24 cellular contexts compared by ENCODE assay signal in genomic region chr2:196318517-196319377, GRCh38.
"Had no signal": no experiment of that assay in that cellular context is flagged by ENCODE, and none has a peak within 500 bp of the region (broad histone marks: within the 10 kb centered on the region; RNA-seq: fewer than 3 reads in every experiment).

No MANE protein-coding gene starts in this region.

- H3K27me3 Mint-ChIP-seq: activated B cell treated with CpG ODN at 0.5 μM for 24 hours; activated naive CD8-positive, alpha-beta T cell treated with anti-CD3 and anti-CD28 coated beads for 36 hours; stimulated activated naive CD8-positive, alpha-beta T cell treated with anti-CD3 and anti-CD28 coated beads, Interleukin-15, Interleukin-2, amounts not matched to agents 100 ng/mL and 50 ng/mL, for 24 hours had no signal

- H3K27ac ChIP-seq: epithelial cell of prostate, parathyroid adenoma, tibial nerve, vagina had no signal

- H3K9me3 Mint-ChIP-seq: activated B cell treated with CpG ODN at 0.5 μM for 24 hours; activated CD4-positive, alpha-beta memory T cell treated with anti-CD3 and anti-CD28 coated beads for 36 hours; activated naive CD8-positive, alpha-beta T cell treated with anti-CD3 and anti-CD28 coated beads for 36 hours; activated T-helper 1 cell treated with anti-CD3 and anti-CD28 coated beads, Interleukin-12 subunit alpha, Interleukin-12 subunit beta, Interleukin-2, Interleukin-4 antibody, amounts not matched to agents 30 ng/mL and 10 ng/mL and 1 ng/mL, durations not matched to agents 14 hours and 24 hours and 36 hours; dendritic cell treated with granulocyte-macrophage colony-stimulating factor and Interleukin-4, amounts not matched to agents 40 ng/mL and 50 ng/mL, for 4 days; effector memory CD8-positive, alpha-beta T cell; naive thymus-derived CD4-positive, alpha-beta T cell; stimulated activated naive CD8-positive, alpha-beta T cell treated with anti-CD3 and anti-CD28 coated beads, Interleukin-15, Interleukin-2, amounts not matched to agents 100 ng/mL and 50 ng/mL, for 24 hours; T-helper 2 cell treated with Interferon-gamma antibody and Interleukin-4, amounts not matched to agents 5 μg/mL and 100 μg/mL, for 36 hours had no signal

- ATAC-seq: effector memory CD8-positive, alpha-beta T cell; left lobe of liver; naive thymus-derived CD4-positive, alpha-beta T cell had no signal

- H2AFZ ChIP-seq: parathyroid adenoma had no signal

- H3K9ac ChIP-seq: parathyroid adenoma had no signal

- H3K36me3 Mint-ChIP-seq: activated CD4-positive, alpha-beta memory T cell treated with anti-CD3 and anti-CD28 coated beads for 36 hours; activated naive CD8-positive, alpha-beta T cell treated with anti-CD3 and anti-CD28 coated beads for 36 hours; naive thymus-derived CD4-positive, alpha-beta T cell had no signal

- H3K27ac Mint-ChIP-seq: activated B cell treated with CpG ODN at 0.5 μM for 24 hours; activated CD4-positive, alpha-beta memory T cell treated with anti-CD3 and anti-CD28 coated beads for 36 hours; activated naive CD8-positive, alpha-beta T cell treated with anti-CD3 and anti-CD28 coated beads for 36 hours; activated T-helper 1 cell treated with anti-CD3 and anti-CD28 coated beads, Interleukin-12 subunit alpha, Interleukin-12 subunit beta, Interleukin-2, Interleukin-4 antibody, amounts not matched to agents 30 ng/mL and 10 ng/mL and 1 ng/mL, durations not matched to agents 14 hours and 24 hours and 36 hours; dendritic cell treated with granulocyte-macrophage colony-stimulating factor and Interleukin-4, amounts not matched to agents 40 ng/mL and 50 ng/mL, for 4 days; stimulated activated naive CD8-positive, alpha-beta T cell treated with anti-CD3 and anti-CD28 coated beads, Interleukin-15, Interleukin-2, amounts not matched to agents 100 ng/mL and 50 ng/mL, for 24 hours; T-helper 2 cell treated with Interferon-gamma antibody and Interleukin-4, amounts not matched to agents 5 μg/mL and 100 μg/mL, for 36 hours had no signal

- H3K4me1 Mint-ChIP-seq: activated B cell treated with CpG ODN at 0.5 μM for 24 hours had no signal

- H3K9me3 ChIP-seq: tibial nerve, vagina had no signal

- H3K4me3 Mint-ChIP-seq: activated B cell treated with CpG ODN at 0.5 μM for 24 hours; activated CD4-positive, alpha-beta memory T cell treated with anti-CD3 and anti-CD28 coated beads for 36 hours; activated naive CD8-positive, alpha-beta T cell treated with anti-CD3 and anti-CD28 coated beads for 36 hours; activated T-helper 1 cell treated with anti-CD3 and anti-CD28 coated beads, Interleukin-12 subunit alpha, Interleukin-12 subunit beta, Interleukin-2, Interleukin-4 antibody, amounts not matched to agents 30 ng/mL and 10 ng/mL and 1 ng/mL, durations not matched to agents 14 hours and 24 hours and 36 hours; dendritic cell treated with granulocyte-macrophage colony-stimulating factor and Interleukin-4, amounts not matched to agents 40 ng/mL and 50 ng/mL, for 4 days; effector memory CD8-positive, alpha-beta T cell; naive thymus-derived CD4-positive, alpha-beta T cell; stimulated activated naive CD8-positive, alpha-beta T cell treated with anti-CD3 and anti-CD28 coated beads, Interleukin-15, Interleukin-2, amounts not matched to agents 100 ng/mL and 50 ng/mL, for 24 hours; T-helper 2 cell treated with Interferon-gamma antibody and Interleukin-4, amounts not matched to agents 5 μg/mL and 100 μg/mL, for 36 hours had no signal

- H3K4me1 ChIP-seq: parathyroid adenoma, tibial nerve, vagina had no signal

- H3K27me3 ChIP-seq: tibial nerve, vagina had no signal

- H3K36me3 ChIP-seq: vagina had no signal

- FAIRE-seq: keratinocyte had no signal

- H3K79me2 ChIP-seq: parathyroid adenoma had no signal

- DNase-seq: activated B cell treated with CpG ODN at 0.5 μM for 24 hours; activated CD4-positive, alpha-beta memory T cell treated with anti-CD3 and anti-CD28 coated beads for 36 hours; activated CD4-positive, alpha-beta T cell treated with anti-CD3 and anti-CD28 coated beads for 4 hours; activated gamma-delta T cell treated with Interleukin-2 at 50 U/mL for 16 hours; activated naive CD8-positive, alpha-beta T cell treated with anti-CD3 and anti-CD28 coated beads for 36 hours; activated T-cell treated with anti-CD3 and anti-CD28 coated beads for 4 hours; amniotic stem cell; effector memory CD8-positive, alpha-beta T cell; foreskin fibroblast; hypothalamus; mammary epithelial cell; naive thymus-derived CD4-positive, alpha-beta T cell; stimulated activated CD4-positive, alpha-beta T cell treated with anti-CD3 and anti-CD28 coated beads, Interleukin-12 subunit alpha, Interleukin-12 subunit beta, amount 100 ng/mL, for 4 hours; stimulated activated CD4-positive, alpha-beta T cell treated with anti-CD3 and anti-CD28 coated beads, Interleukin-1b, Interleukin-23, amount 100 ng/mL, for 48 hours had no signal

- H3K4me3 ChIP-seq: tibial nerve, vagina had no signal
